1 cellular context compared by ENCODE assay signal in the genomic region with DNA sequence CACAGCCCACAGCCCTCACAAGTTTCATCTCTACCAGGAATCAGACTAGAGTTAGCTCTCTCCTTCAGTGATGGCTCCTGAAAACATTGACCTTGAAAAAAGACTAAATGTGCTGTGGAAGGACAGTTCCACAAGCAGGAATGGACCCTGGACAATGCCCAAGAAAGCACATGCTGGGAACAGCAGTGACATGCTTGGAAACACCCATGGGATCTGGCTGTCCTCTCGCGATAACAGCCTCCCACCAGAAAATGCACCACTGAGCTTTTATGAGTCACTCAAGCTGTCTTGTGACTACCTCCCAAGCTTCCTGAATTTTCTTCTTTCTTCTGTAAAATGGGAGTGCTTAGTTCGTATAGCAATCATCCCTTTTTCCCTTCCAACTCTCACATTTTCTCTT.
TF ChIP-seq lines count a peak whose summit lies in the region.

No MANE protein-coding gene starts in this region.

TF ChIP-seq in K562, 482 proteins besides CTCF, POLR2A, EP300 and RAD21 (continued from another document):
- TF ChIP-seq, protein P1, sequence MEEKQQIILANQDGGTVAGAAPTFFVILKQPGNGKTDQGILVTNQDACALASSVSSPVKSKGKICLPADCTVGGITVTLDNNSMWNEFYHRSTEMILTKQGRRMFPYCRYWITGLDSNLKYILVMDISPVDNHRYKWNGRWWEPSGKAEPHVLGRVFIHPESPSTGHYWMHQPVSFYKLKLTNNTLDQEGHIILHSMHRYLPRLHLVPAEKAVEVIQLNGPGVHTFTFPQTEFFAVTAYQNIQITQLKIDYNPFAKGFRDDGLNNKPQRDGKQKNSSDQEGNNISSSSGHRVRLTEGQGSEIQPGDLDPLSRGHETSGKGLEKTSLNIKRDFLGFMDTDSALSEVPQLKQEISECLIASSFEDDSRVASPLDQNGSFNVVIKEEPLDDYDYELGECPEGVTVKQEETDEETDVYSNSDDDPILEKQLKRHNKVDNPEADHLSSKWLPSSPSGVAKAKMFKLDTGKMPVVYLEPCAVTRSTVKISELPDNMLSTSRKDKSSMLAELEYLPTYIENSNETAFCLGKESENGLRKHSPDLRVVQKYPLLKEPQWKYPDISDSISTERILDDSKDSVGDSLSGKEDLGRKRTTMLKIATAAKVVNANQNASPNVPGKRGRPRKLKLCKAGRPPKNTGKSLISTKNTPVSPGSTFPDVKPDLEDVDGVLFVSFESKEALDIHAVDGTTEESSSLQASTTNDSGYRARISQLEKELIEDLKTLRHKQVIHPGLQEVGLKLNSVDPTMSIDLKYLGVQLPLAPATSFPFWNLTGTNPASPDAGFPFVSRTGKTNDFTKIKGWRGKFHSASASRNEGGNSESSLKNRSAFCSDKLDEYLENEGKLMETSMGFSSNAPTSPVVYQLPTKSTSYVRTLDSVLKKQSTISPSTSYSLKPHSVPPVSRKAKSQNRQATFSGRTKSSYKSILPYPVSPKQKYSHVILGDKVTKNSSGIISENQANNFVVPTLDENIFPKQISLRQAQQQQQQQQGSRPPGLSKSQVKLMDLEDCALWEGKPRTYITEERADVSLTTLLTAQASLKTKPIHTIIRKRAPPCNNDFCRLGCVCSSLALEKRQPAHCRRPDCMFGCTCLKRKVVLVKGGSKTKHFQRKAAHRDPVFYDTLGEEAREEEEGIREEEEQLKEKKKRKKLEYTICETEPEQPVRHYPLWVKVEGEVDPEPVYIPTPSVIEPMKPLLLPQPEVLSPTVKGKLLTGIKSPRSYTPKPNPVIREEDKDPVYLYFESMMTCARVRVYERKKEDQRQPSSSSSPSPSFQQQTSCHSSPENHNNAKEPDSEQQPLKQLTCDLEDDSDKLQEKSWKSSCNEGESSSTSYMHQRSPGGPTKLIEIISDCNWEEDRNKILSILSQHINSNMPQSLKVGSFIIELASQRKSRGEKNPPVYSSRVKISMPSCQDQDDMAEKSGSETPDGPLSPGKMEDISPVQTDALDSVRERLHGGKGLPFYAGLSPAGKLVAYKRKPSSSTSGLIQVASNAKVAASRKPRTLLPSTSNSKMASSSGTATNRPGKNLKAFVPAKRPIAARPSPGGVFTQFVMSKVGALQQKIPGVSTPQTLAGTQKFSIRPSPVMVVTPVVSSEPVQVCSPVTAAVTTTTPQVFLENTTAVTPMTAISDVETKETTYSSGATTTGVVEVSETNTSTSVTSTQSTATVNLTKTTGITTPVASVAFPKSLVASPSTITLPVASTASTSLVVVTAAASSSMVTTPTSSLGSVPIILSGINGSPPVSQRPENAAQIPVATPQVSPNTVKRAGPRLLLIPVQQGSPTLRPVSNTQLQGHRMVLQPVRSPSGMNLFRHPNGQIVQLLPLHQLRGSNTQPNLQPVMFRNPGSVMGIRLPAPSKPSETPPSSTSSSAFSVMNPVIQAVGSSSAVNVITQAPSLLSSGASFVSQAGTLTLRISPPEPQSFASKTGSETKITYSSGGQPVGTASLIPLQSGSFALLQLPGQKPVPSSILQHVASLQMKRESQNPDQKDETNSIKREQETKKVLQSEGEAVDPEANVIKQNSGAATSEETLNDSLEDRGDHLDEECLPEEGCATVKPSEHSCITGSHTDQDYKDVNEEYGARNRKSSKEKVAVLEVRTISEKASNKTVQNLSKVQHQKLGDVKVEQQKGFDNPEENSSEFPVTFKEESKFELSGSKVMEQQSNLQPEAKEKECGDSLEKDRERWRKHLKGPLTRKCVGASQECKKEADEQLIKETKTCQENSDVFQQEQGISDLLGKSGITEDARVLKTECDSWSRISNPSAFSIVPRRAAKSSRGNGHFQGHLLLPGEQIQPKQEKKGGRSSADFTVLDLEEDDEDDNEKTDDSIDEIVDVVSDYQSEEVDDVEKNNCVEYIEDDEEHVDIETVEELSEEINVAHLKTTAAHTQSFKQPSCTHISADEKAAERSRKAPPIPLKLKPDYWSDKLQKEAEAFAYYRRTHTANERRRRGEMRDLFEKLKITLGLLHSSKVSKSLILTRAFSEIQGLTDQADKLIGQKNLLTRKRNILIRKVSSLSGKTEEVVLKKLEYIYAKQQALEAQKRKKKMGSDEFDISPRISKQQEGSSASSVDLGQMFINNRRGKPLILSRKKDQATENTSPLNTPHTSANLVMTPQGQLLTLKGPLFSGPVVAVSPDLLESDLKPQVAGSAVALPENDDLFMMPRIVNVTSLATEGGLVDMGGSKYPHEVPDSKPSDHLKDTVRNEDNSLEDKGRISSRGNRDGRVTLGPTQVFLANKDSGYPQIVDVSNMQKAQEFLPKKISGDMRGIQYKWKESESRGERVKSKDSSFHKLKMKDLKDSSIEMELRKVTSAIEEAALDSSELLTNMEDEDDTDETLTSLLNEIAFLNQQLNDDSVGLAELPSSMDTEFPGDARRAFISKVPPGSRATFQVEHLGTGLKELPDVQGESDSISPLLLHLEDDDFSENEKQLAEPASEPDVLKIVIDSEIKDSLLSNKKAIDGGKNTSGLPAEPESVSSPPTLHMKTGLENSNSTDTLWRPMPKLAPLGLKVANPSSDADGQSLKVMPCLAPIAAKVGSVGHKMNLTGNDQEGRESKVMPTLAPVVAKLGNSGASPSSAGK (IDR thresholded peaks at IDR 0.05) = peak; percentile 81
- TF ChIP-seq, protein P2, sequence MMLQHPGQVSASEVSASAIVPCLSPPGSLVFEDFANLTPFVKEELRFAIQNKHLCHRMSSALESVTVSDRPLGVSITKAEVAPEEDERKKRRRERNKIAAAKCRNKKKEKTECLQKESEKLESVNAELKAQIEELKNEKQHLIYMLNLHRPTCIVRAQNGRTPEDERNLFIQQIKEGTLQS (IDR thresholded peaks at IDR 0.05) = 0 out of 2 replicates have a peak, but pooled peaks have one; percentile 27
- TF ChIP-seq, protein P2 (CRISPR knock-in tag; conservative IDR thresholded peaks at IDR 0.05) = no peak
- TF ChIP-seq, protein P3, sequence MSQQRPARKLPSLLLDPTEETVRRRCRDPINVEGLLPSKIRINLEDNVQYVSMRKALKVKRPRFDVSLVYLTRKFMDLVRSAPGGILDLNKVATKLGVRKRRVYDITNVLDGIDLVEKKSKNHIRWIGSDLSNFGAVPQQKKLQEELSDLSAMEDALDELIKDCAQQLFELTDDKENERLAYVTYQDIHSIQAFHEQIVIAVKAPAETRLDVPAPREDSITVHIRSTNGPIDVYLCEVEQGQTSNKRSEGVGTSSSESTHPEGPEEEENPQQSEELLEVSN (IDR thresholded peaks at IDR 0.05; ENCODE audit: borderline replicate concordance in 1 of 2, extremely low read depth in 1 of 2, insufficient read depth in 1 of 2, insufficient read length in 1 of 2, low read depth in 1 of 2, low read length in 1 of 2, poor library complexity in 1 of 2, severe bottlenecking in 1 of 2) = peak in 1 of 2 experiments; percentile 49
- 0 out of 2 replicates have a peak, but pooled peaks have one; percentile 13 for TF ChIP-seq FOSL1 (tag; conservative IDR thresholded peaks at IDR 0.05)
- TF ChIP-seq, protein P4, sequence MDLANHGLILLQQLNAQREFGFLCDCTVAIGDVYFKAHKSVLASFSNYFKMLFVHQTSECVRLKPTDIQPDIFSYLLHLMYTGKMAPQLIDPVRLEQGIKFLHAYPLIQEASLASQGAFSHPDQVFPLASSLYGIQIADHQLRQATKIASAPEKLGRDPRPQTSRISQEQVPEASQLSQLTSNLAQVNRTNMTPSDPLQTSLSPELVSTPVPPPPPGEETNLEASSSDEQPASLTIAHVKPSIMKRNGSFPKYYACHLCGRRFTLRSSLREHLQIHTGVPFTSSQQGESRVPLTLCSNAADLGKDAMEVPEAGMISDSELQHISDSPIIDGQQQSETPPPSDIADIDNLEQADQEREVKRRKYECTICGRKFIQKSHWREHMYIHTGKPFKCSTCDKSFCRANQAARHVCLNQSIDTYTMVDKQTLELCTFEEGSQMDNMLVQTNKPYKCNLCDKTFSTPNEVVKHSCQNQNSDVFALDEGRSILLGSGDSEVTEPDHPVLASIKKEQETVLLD (IDR thresholded peaks at IDR 0.05) = no peak
